29 cellular contexts compared by ENCODE assay signal in the genomic region with DNA sequence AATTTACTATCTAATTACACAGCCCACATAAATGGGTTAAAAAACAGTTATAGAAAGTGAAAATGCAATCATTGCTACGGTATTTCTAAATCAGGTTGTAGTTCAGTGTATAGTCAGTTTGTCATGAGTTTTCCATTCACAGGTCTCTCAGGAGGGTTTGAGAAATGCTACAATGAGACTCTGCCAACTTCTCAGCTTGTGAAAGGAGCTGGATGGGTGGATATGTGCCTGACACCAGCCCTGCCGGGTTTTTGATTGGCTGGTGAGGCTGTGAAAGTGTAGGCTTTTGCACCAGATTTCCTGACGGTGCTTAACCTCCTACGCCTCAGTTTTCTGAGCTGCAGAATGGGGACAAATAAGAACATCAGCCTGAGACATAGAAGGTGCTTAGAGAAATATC.
"Had no signal": no experiment of that assay in that cellular context is flagged by ENCODE, and none has a peak within 500 bp of the region (broad histone marks: within the 10 kb centered on the region; RNA-seq: fewer than 3 reads in every experiment).

No MANE protein-coding gene starts in this region.

- H3K4me1 Mint-ChIP-seq: activated CD4-positive, alpha-beta T cell treated with anti-CD3 and anti-CD28 coated beads, Interleukin-2, amount 10 ng/mL, durations not matched to agents 24 days and 14 days had no signal

- H3K9me3 ChIP-seq: Peyer's patch had no signal

- H3K36me3 ChIP-seq: Peyer's patch had no signal

- H3K36me3 Mint-ChIP-seq: activated naive CD4-positive, alpha-beta T cell treated with anti-CD3 and anti-CD28 coated beads, Interleukin-2, amount 50 U/mL, for 72 hours; brain had no signal

- DNase-seq: activated CD4-positive, alpha-beta T cell treated with anti-CD3 and anti-CD28 coated beads, Interleukin-2, amount 10 ng/mL, durations not matched to agents 24 days and 14 days; activated CD4-positive, alpha-beta T cell treated with anti-CD3 and anti-CD28 coated beads, Interleukin-2, amount 50 U/mL, for 4 hours; activated CD8-positive, alpha-beta T cell treated with anti-CD3 and anti-CD28 coated beads for 36 hours; activated gamma-delta T cell treated with Interleukin-2 at 50 U/mL for 16 hours; activated naive CD4-positive, alpha-beta T cell treated with anti-CD3 and anti-CD28 coated beads for 36 hours; activated T-cell treated with anti-CD3 and anti-CD28 coated beads, Interleukin-2, amount 50 U/mL, for 1 hour; anterior cingulate cortex; KG1; MM.1S; MV-4-11; NCI-H1092; NCI-H146; NCI-H187; NCI-H2029 treated with DMSO at 0.1 percent for 48 hours; NCI-H2107; NCI-H2171; NCI-H510A; NCI-H526; NCI-H748 treated with DMSO at 0.1 percent for 48 hours; NK-92 treated with Interleukin-12 subunit alpha and Interleukin-12 subunit beta, amount 100 ng/mL, for 24 hours; Peyer's patch; RPMI8226 had no signal

- H3K4me3 ChIP-seq: Peyer's patch, SK-N-MC had no signal

- ATAC-seq: activated CD8-positive, alpha-beta T cell treated with anti-CD3 and anti-CD28 coated beads for 36 hours; activated naive CD4-positive, alpha-beta T cell treated with anti-CD3 and anti-CD28 coated beads, Interleukin-2, amount 50 U/mL, for 72 hours; PC-3 had no signal

- H3K27me3 ChIP-seq: Peyer's patch had no signal

- H3K27ac Mint-ChIP-seq: activated CD4-positive, alpha-beta T cell treated with anti-CD3 and anti-CD28 coated beads, Interleukin-2, amount 10 ng/mL, durations not matched to agents 24 days and 14 days; activated CD8-positive, alpha-beta T cell treated with anti-CD3 and anti-CD28 coated beads for 36 hours; activated naive CD4-positive, alpha-beta T cell treated with anti-CD3 and anti-CD28 coated beads for 36 hours; activated naive CD4-positive, alpha-beta T cell treated with anti-CD3 and anti-CD28 coated beads, Interleukin-2, amount 50 U/mL, for 72 hours; activated T-helper 1 cell treated with anti-CD3 and anti-CD28 coated beads, Interleukin-12 subunit alpha, Interleukin-12 subunit beta, Interleukin-2, Interleukin-4 antibody, amounts not matched to agents 30 ng/mL and 10 ng/mL and 1 ng/mL, durations not matched to agents 14 hours and 24 hours and 36 hours; T-helper 1 cell treated with Interleukin-12 subunit alpha and Interleukin-12 subunit beta and Interleukin-4 antibody, amounts not matched to agents 30 μg/mL and 1 μg/mL, for 36 hours; T-helper 2 cell treated with Interferon-gamma antibody and Interleukin-4, amounts not matched to agents 5 μg/mL and 100 μg/mL, for 36 hours had no signal

- H3K4me1 ChIP-seq: Peyer's patch had no signal

- H3K4me3 Mint-ChIP-seq: activated CD4-positive, alpha-beta T cell treated with anti-CD3 and anti-CD28 coated beads, Interleukin-2, amount 10 ng/mL, durations not matched to agents 24 days and 14 days; activated CD8-positive, alpha-beta T cell treated with anti-CD3 and anti-CD28 coated beads for 36 hours; activated naive CD4-positive, alpha-beta T cell treated with anti-CD3 and anti-CD28 coated beads for 36 hours; activated T-helper 1 cell treated with anti-CD3 and anti-CD28 coated beads, Interleukin-12 subunit alpha, Interleukin-12 subunit beta, Interleukin-2, Interleukin-4 antibody, amounts not matched to agents 30 ng/mL and 10 ng/mL and 1 ng/mL, durations not matched to agents 14 hours and 24 hours and 36 hours; brain; T-helper 1 cell treated with Interleukin-12 subunit alpha and Interleukin-12 subunit beta and Interleukin-4 antibody, amounts not matched to agents 30 μg/mL and 1 μg/mL, for 36 hours; T-helper 2 cell treated with Interferon-gamma antibody and Interleukin-4, amounts not matched to agents 5 μg/mL and 100 μg/mL, for 36 hours had no signal

- H3K27me3 Mint-ChIP-seq: activated CD4-positive, alpha-beta T cell treated with anti-CD3 and anti-CD28 coated beads, Interleukin-2, amount 10 ng/mL, durations not matched to agents 24 days and 14 days; brain had no signal

- H3K27ac ChIP-seq: Peyer's patch, SK-N-MC had no signal

- H3K9me3 Mint-ChIP-seq: activated CD4-positive, alpha-beta T cell treated with anti-CD3 and anti-CD28 coated beads, Interleukin-2, amount 10 ng/mL, durations not matched to agents 24 days and 14 days; activated CD8-positive, alpha-beta T cell treated with anti-CD3 and anti-CD28 coated beads for 36 hours; activated naive CD4-positive, alpha-beta T cell treated with anti-CD3 and anti-CD28 coated beads for 36 hours; activated naive CD4-positive, alpha-beta T cell treated with anti-CD3 and anti-CD28 coated beads, Interleukin-2, amount 50 U/mL, for 72 hours; activated T-helper 1 cell treated with anti-CD3 and anti-CD28 coated beads, Interleukin-12 subunit alpha, Interleukin-12 subunit beta, Interleukin-2, Interleukin-4 antibody, amounts not matched to agents 30 ng/mL and 10 ng/mL and 1 ng/mL, durations not matched to agents 14 hours and 24 hours and 36 hours; brain; T-helper 1 cell treated with Interleukin-12 subunit alpha and Interleukin-12 subunit beta and Interleukin-4 antibody, amounts not matched to agents 30 μg/mL and 1 μg/mL, for 36 hours; T-helper 2 cell treated with Interferon-gamma antibody and Interleukin-4, amounts not matched to agents 5 μg/mL and 100 μg/mL, for 36 hours had no signal
